Comparison of ENCODE assay signal across 8 cellular contexts in the genomic region with DNA sequence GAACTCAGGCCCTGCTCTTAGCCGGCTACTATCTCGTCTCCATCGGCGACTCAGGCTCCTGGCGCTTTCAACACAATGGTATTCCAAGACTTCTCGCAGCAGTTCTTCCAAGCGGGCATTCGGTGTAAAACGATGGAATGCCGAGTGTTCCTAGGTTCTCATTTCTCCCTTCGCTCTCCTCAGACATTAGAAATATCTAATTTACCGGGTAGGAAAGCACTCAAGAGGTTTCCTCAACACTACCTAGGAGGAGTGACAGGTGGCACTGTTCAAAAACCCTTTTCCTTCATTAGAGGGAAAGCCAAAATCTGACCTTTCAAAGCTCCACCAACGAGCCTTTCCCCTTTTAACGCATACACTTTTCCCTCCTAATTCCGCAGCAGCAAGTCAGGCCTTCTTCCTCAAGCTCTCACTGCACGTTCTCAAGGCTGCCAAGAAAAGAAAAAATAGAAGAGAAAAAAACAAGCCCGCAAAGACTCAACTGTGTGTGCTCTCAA. TPM values are rescaled to one million over a fixed set of nuclear protein-coding genes. Genes with fewer than 3 reads are reported as not detected.
DNase-seq lines count a peak whose midpoint lies in the region; ATAC-seq and TF ChIP-seq lines count a peak whose summit lies in the region.

No MANE protein-coding gene starts in this region.

- H3K27me3 ChIP-seq in foreskin keratinocyte = no peaks in the 10 kb centered on the region
- H3K27me3 ChIP-seq in trophoblast cell (ENCODE audit: insufficient read depth, low read length) = no peaks in the 10 kb centered on the region

- peak overlapping the region; percentile 80 for H3K4ac ChIP-seq in trophoblast cell (ENCODE audit: low read depth, low read length)

- TF ChIP-seq CTCF in AG10803 (conservative IDR thresholded peaks at IDR 0.05; ENCODE audit: low read length) (peak; percentile 43), GM12864 (IDR thresholded peaks at IDR 0.05; ENCODE audit: low read depth, low read length, missing control alignments) (peak; percentile 67), WI38 (IDR thresholded peaks at IDR 0.05; ENCODE audit: low read depth, low read length) (no peak), foreskin keratinocyte (conservative IDR thresholded peaks at IDR 0.05) (peak; percentile 65)

- peak overlapping the region; percentile 87 for H3K9ac ChIP-seq in trophoblast cell (ENCODE audit: low read length)

- H3K79me1 ChIP-seq in trophoblast cell (ENCODE audit: low read length) = peaks cover 6% of the 10 kb centered on the region

- H2BK12ac ChIP-seq in trophoblast cell (ENCODE audit: low read length) = no peak overlapping the region

- no peaks in the 10 kb centered on the region for H3K9me3 ChIP-seq in trophoblast cell (ENCODE audit: insufficient read depth, low read depth, low read length)

- H3K14ac ChIP-seq in trophoblast cell (ENCODE audit: low read length) = peak overlapping the region; percentile 86

- in situ Hi-C loops in KBM-7 (cut with MboI; ENCODE audit: low pct_unique_long_range_greater_than_20kb, low sequenced_read_pairs) = no loop called here

- H3K18ac ChIP-seq in trophoblast cell (ENCODE audit: low read length) = peak overlapping the region; percentile 42

- H3K36me3 ChIP-seq in trophoblast cell (ENCODE audit: control insufficient read depth in 1 of 2, insufficient read depth in 2 of 2, low read length in 2 of 2) = peaks cover 10 to 22% of the 10 kb centered on the region in 2 experiments

- peak overlapping the region; percentile 50 for H4K91ac ChIP-seq in trophoblast cell (ENCODE audit: low read depth, low read length)

- WGBS in trophoblast cell (ENCODE audit: extremely low coverage, insufficient coverage, insufficient read length) = no CpG with 5 or more reads among the region's 17 CpGs

- H2BK5ac ChIP-seq in trophoblast cell (ENCODE audit: low read depth, low read length, poor library complexity) = peak overlapping the region; percentile 37

- H3K4me2 ChIP-seq in trophoblast cell (ENCODE audit: low read length) = peak overlapping the region; percentile 72

- H2AFZ ChIP-seq in trophoblast cell (ENCODE audit: insufficient read depth, low read length, poor library complexity) = peak overlapping the region; percentile 20

- DNase-seq in AG10803 (ENCODE audit: low read depth) = peak; percentile 32
- no peak for DNase-seq in GM12864 (ENCODE audit: low read depth)
- peak; percentile 65 for DNase-seq in KBM-7
- peak in 1 of 2 donors; percentile 54 for DNase-seq in foreskin keratinocyte
- DNase-seq in trophoblast cell = peak; percentile 73 to 88

- H2BK120ac ChIP-seq in trophoblast cell (ENCODE audit: insufficient read depth, low read length, poor library complexity) = peak overlapping the region; percentile 47

- H3K23ac ChIP-seq in trophoblast cell (ENCODE audit: low read length) = no peak overlapping the region

- H2AK5ac ChIP-seq in trophoblast cell (ENCODE audit: low read length) = peak overlapping the region; percentile 21

- peak overlapping the region; percentile 92 for H4K12ac ChIP-seq in trophoblast cell (ENCODE audit: low read depth, low read length)

- H3K27ac ChIP-seq in foreskin keratinocyte (peak overlapping the region; percentile 70), trophoblast cell (ENCODE audit: low read depth, low read length) (no peak overlapping the region)

- ATAC-seq in foreskin keratinocyte (peak; percentile 54), HG03439 (IDR thresholded peaks at IDR 0.05; ENCODE audit: unreplicated experiment) (no peak), HG03460 (IDR thresholded peaks at IDR 0.05; ENCODE audit: unreplicated experiment) (no peak)

- peak overlapping the region; percentile 94 for H4K8ac ChIP-seq in trophoblast cell (ENCODE audit: low read depth, low read length)

- H3K4me1 ChIP-seq in foreskin keratinocyte (peaks cover 12% of the 10 kb centered on the region), trophoblast cell (ENCODE audit: control insufficient read depth in 1 of 2, insufficient read depth in 2 of 2, low read length in 2 of 2) (peaks cover 6 to 11% of the 10 kb centered on the region in 2 experiments)

- peaks cover 13% of the 10 kb centered on the region for H3K79me2 ChIP-seq in trophoblast cell (ENCODE audit: control insufficient read depth, insufficient read depth, low read length, poor library complexity)

- peak overlapping the region; percentile 90 for H3K4me3 ChIP-seq in AG10803 (ENCODE audit: low read length)
- H3K4me3 ChIP-seq in GM12864 (ENCODE audit: low read depth, low read length) = peak overlapping the region; percentile 96
- peak overlapping the region; percentile 90 for H3K4me3 ChIP-seq in WI38 (ENCODE audit: low read depth, low read length)
- H3K4me3 ChIP-seq in trophoblast cell (ENCODE audit: low read depth, low read length) = peak overlapping the region; percentile 93

RNA-seq across cellular contexts. Expression of gene UBE2G2, which starts 0.6 kb away (rescaled TPM):
- 52.5 and 55.4 TPM in 2 replicates for total RNA-seq in foreskin keratinocyte
- polyA plus RNA-seq in foreskin keratinocyte = 26.4 and 30.1 TPM in 2 replicates
- 31.5 and 32.1 TPM in 2 replicates for polyA plus RNA-seq in trophoblast cell (2013)

RNA-seq across cellular contexts. Expression of gene SUMO3, which starts 16.8 kb away (rescaled TPM):
- 127 and 134 TPM in 2 replicates for total RNA-seq in foreskin keratinocyte
- 129 and 147 TPM in 2 replicates for polyA plus RNA-seq in foreskin keratinocyte
- polyA plus RNA-seq in trophoblast cell (2013) = 92.0 and 98.8 TPM in 2 replicates
